ENCODE assay signal across 17 cellular contexts in genomic region chrX:13094374-13094773, GRCh38. TPM values are rescaled to one million over a fixed set of nuclear protein-coding genes. Genes with fewer than 3 reads are reported as not detected.
DNase-seq lines count a peak whose midpoint lies in the region; ATAC-seq and TF ChIP-seq lines count a peak whose summit lies in the region.
"Had no signal": no experiment of that assay in that cellular context is flagged by ENCODE, and none has a peak within 500 bp of the region (broad histone marks: within the 10 kb centered on the region; RNA-seq: fewer than 3 reads in every experiment).

No MANE protein-coding gene starts in this region.

- peaks cover 0 to 45% (median 4%) of the 10 kb centered on the region in 45 donors for H3K27me3 ChIP-seq in dorsolateral prefrontal cortex

- TF ChIP-seq CTCF in mesothelial cell of epicardium (IDR thresholded peaks at IDR 0.05; ENCODE audit: unreplicated experiment) (no peak), dorsolateral prefrontal cortex (IDR thresholded peaks at IDR 0.05 in 54 of 56, conservative IDR thresholded peaks at IDR 0.05 in 2 of 56; ENCODE audit: low read depth in 1 of 56, partially characterized antibody in 56 of 56) (no peak)

- intact Hi-C loops in activated T-helper 1 cell treated with anti-CD3 and anti-CD28 coated beads, Interleukin-12 subunit alpha, Interleukin-12 subunit beta, Interleukin-2, Interleukin-4 antibody, amounts not matched to agents 30 ng/mL and 10 ng/mL and 1 ng/mL, durations not matched to agents 14 hours and 24 hours and 36 hours (cut with micrococcal nuclease), result loop anchor here (5.0 to 10.0 kb wide), 4 partner anchors 202 to 933 kb away; partner anchors contain the start of genes GEMIN8, OFD1 and TRAPPC2
- intact Hi-C loops in dorsolateral prefrontal cortex (cut with DNase I), result loop anchor here in 1 of 2 donors (5.0 to 10.0 kb wide), 2 partner anchors 70 to 117 kb away; partner anchors contain the start of gene TMSB4X

- H3K27me3 Mint-ChIP-seq in stimulated activated naive CD8-positive, alpha-beta T cell treated with anti-CD3 and anti-CD28 coated beads, Interleukin-15, Interleukin-2, amounts not matched to agents 100 ng/mL and 50 ng/mL, for 24 hours, result no peaks in the 10 kb centered on the region
- no peaks in the 10 kb centered on the region for H3K27me3 Mint-ChIP-seq in activated T-helper 1 cell treated with anti-CD3 and anti-CD28 coated beads, Interleukin-12 subunit alpha, Interleukin-12 subunit beta, Interleukin-2, Interleukin-4 antibody, amounts not matched to agents 30 ng/mL and 10 ng/mL and 1 ng/mL, durations not matched to agents 14 hours and 24 hours and 36 hours (ENCODE audit: insufficient read depth)
- H3K27me3 Mint-ChIP-seq in mesothelial cell of epicardium (ENCODE audit: low read depth), result no peaks in the 10 kb centered on the region

- no peak overlapping the region for H3K27ac ChIP-seq in dorsolateral prefrontal cortex
- H3K27ac ChIP-seq: SK-N-MC had no signal

- H3K9me3 Mint-ChIP-seq in stimulated activated naive CD8-positive, alpha-beta T cell treated with anti-CD3 and anti-CD28 coated beads, Interleukin-15, Interleukin-2, amounts not matched to agents 100 ng/mL and 50 ng/mL, for 24 hours, result no peaks in the 10 kb centered on the region
- H3K9me3 Mint-ChIP-seq in activated T-helper 1 cell treated with anti-CD3 and anti-CD28 coated beads, Interleukin-12 subunit alpha, Interleukin-12 subunit beta, Interleukin-2, Interleukin-4 antibody, amounts not matched to agents 30 ng/mL and 10 ng/mL and 1 ng/mL, durations not matched to agents 14 hours and 24 hours and 36 hours, result no peaks in the 10 kb centered on the region
- H3K9me3 Mint-ChIP-seq in mesothelial cell of epicardium, result peaks cover 40% of the 10 kb centered on the region

- H3K4me3 ChIP-seq in dorsolateral prefrontal cortex, result no peak overlapping the region
- H3K4me3 ChIP-seq: mucosa of descending colon, SK-N-MC had no signal

- peak overlapping the region; percentile 92 for H3K27ac Mint-ChIP-seq in stimulated activated naive CD8-positive, alpha-beta T cell treated with anti-CD3 and anti-CD28 coated beads, Interleukin-15, Interleukin-2, amounts not matched to agents 100 ng/mL and 50 ng/mL, for 24 hours
- H3K27ac Mint-ChIP-seq in activated T-helper 1 cell treated with anti-CD3 and anti-CD28 coated beads, Interleukin-12 subunit alpha, Interleukin-12 subunit beta, Interleukin-2, Interleukin-4 antibody, amounts not matched to agents 30 ng/mL and 10 ng/mL and 1 ng/mL, durations not matched to agents 14 hours and 24 hours and 36 hours, result peak overlapping the region; percentile 96
- H3K27ac Mint-ChIP-seq in mesothelial cell of epicardium, result peak overlapping the region; percentile 14

- no peaks in the 10 kb centered on the region for H3K36me3 Mint-ChIP-seq in stimulated activated naive CD8-positive, alpha-beta T cell treated with anti-CD3 and anti-CD28 coated beads, Interleukin-15, Interleukin-2, amounts not matched to agents 100 ng/mL and 50 ng/mL, for 24 hours (ENCODE audit: low read depth)
- H3K36me3 Mint-ChIP-seq in activated T-helper 1 cell treated with anti-CD3 and anti-CD28 coated beads, Interleukin-12 subunit alpha, Interleukin-12 subunit beta, Interleukin-2, Interleukin-4 antibody, amounts not matched to agents 30 ng/mL and 10 ng/mL and 1 ng/mL, durations not matched to agents 14 hours and 24 hours and 36 hours (ENCODE audit: low read depth), result no peaks in the 10 kb centered on the region
- no peaks in the 10 kb centered on the region for H3K36me3 Mint-ChIP-seq in mesothelial cell of epicardium

- DNase-seq in stimulated activated naive CD8-positive, alpha-beta T cell treated with anti-CD3 and anti-CD28 coated beads, Interleukin-15, Interleukin-2, amounts not matched to agents 100 U/mL and 50 U/mL, for 24 hours, result no peak
- DNase-seq in activated T-helper 1 cell treated with anti-CD3 and anti-CD28 coated beads, Interleukin-12 subunit alpha, Interleukin-12 subunit beta, Interleukin-2, Interleukin-4 antibody, amounts not matched to agents 30 ng/mL and 10 ng/mL and 1 ng/mL, durations not matched to agents 14 hours and 24 hours and 36 hours (ENCODE audit: low spot score), result no peak
- DNase-seq in mesothelial cell of epicardium (ENCODE audit: low spot score in 2 of 2, unreplicated experiment in 2 of 2) (no peak), Ammon's horn (ENCODE audit: low spot score) (no peak), dorsolateral prefrontal cortex (no peak), dedifferentiated amniotic fluid mesenchymal stem cell (ENCODE audit: extremely low spot score) (no peak)
- DNase-seq: activated CD4-positive, alpha-beta T cell treated with anti-CD3 and anti-CD28 coated beads for 4 hours; amygdala; C1 segment of cervical spinal cord; foreskin melanocyte; GDM1; mucosa of descending colon; NCI-H1694 treated with DMSO at 0.1 percent for 48 hours had no signal

- H3K4me3 Mint-ChIP-seq in stimulated activated naive CD8-positive, alpha-beta T cell treated with anti-CD3 and anti-CD28 coated beads, Interleukin-15, Interleukin-2, amounts not matched to agents 100 ng/mL and 50 ng/mL, for 24 hours, result no peak overlapping the region
- H3K4me3 Mint-ChIP-seq in activated T-helper 1 cell treated with anti-CD3 and anti-CD28 coated beads, Interleukin-12 subunit alpha, Interleukin-12 subunit beta, Interleukin-2, Interleukin-4 antibody, amounts not matched to agents 30 ng/mL and 10 ng/mL and 1 ng/mL, durations not matched to agents 14 hours and 24 hours and 36 hours, result peak overlapping the region; percentile 48
- H3K4me3 Mint-ChIP-seq in mesothelial cell of epicardium, result no peak overlapping the region

- no peak for ATAC-seq in stimulated activated naive CD8-positive, alpha-beta T cell treated with anti-CD3 and anti-CD28 coated beads, Interleukin-15, Interleukin-2, amounts not matched to agents 100 U/mL and 50 U/mL, for 24 hours
- no peak for ATAC-seq in HG03469 (IDR thresholded peaks at IDR 0.05; ENCODE audit: unreplicated experiment)

- peaks cover 88% of the 10 kb centered on the region for H3K4me1 Mint-ChIP-seq in stimulated activated naive CD8-positive, alpha-beta T cell treated with anti-CD3 and anti-CD28 coated beads, Interleukin-15, Interleukin-2, amounts not matched to agents 100 ng/mL and 50 ng/mL, for 24 hours (ENCODE audit: low read depth)
- peaks cover 78% of the 10 kb centered on the region for H3K4me1 Mint-ChIP-seq in activated T-helper 1 cell treated with anti-CD3 and anti-CD28 coated beads, Interleukin-12 subunit alpha, Interleukin-12 subunit beta, Interleukin-2, Interleukin-4 antibody, amounts not matched to agents 30 ng/mL and 10 ng/mL and 1 ng/mL, durations not matched to agents 14 hours and 24 hours and 36 hours (ENCODE audit: low read depth)
- peaks cover 28% of the 10 kb centered on the region for H3K4me1 Mint-ChIP-seq in mesothelial cell of epicardium

RNA-seq across cellular contexts. Expression of gene FAM9C, which starts 50.0 kb away (rescaled TPM):
- 0.05 TPM in 2 replicates for total RNA-seq in activated T-helper 1 cell treated with anti-CD3 and anti-CD28 coated beads, Interleukin-12 subunit alpha, Interleukin-12 subunit beta, Interleukin-2, Interleukin-4 antibody, amounts not matched to agents 30 ng/mL and 10 ng/mL and 1 ng/mL, durations not matched to agents 14 hours and 24 hours and 36 hours
- total RNA-seq in mesothelial cell of epicardium (0.34 to 0.44 TPM (median 0.38 TPM) in 3 replicates), dorsolateral prefrontal cortex (1 to 10 TPM in 1 of 120 experiments, under 1 TPM in 4, not detected in 115; 0.19 to 1.6 (median 0.33) TPM)
- total RNA-seq: pulmonary artery endothelial cell had no signal

Comparison
In these comparisons a context has a peak if more than half of its experiments do, and no peak if none do; other contexts are left out.
1. H3K27ac Mint-ChIP-seq: peak in every context shown above with its lines; median percentile 96 in activated T-helper 1 cell treated with anti-CD3 and anti-CD28 coated beads, Interleukin-12 subunit alpha, Interleukin-12 subunit beta, Interleukin-2, Interleukin-4 antibody, amounts not matched to agents 30 ng/mL and 10 ng/mL and 1 ng/mL, durations not matched to agents 14 hours and 24 hours and 36 hours; 92 in stimulated activated naive CD8-positive, alpha-beta T cell treated with anti-CD3 and anti-CD28 coated beads, Interleukin-15, Interleukin-2, amounts not matched to agents 100 ng/mL and 50 ng/mL, for 24 hours; 14 in mesothelial cell of epicardium.